ENCODE assay signal across 23 cellular contexts in genomic region chr7:78185149-78185745, GRCh38.
"Had no signal": no experiment of that assay in that cellular context is flagged by ENCODE, and none has a peak within 500 bp of the region (broad histone marks: within the 10 kb centered on the region; RNA-seq: fewer than 3 reads in every experiment).

No MANE protein-coding gene starts in this region.

- H3K4me1 ChIP-seq: gastroesophageal sphincter, left ventricle myocardium inferior, lower lobe of right lung, parathyroid adenoma, prostate gland, right lobe of liver, spleen, stomach had no signal

- H3K79me2 ChIP-seq: parathyroid adenoma had no signal

- H3K9me3 ChIP-seq: gastroesophageal sphincter, left ventricle myocardium inferior, lower lobe of right lung, prostate gland, right lobe of liver, spleen, stomach, thoracic aorta had no signal

- ATAC-seq: gastroesophageal sphincter; left cardiac atrium; lower lobe of right lung; natural killer cell treated with Interleukin-12 subunit alpha and Interleukin-12 subunit beta and Interleukin-15 and Interleukin-18, amount 100 ng/mL, for 72 hours; right lobe of liver had no signal

- H2AFZ ChIP-seq: parathyroid adenoma had no signal

- H3K4me3 ChIP-seq: coronary artery, gastroesophageal sphincter, left ventricle myocardium inferior, lower lobe of right lung, prostate gland, right lobe of liver, spleen, stomach, thoracic aorta had no signal

- H3K27me3 ChIP-seq: gastroesophageal sphincter, right lobe of liver, spleen had no signal

- DNase-seq: effector CD4-positive, alpha-beta T cell; endodermal cell; glutamatergic neuron; immature natural killer cell; kidney; left cardiac atrium; left ventricle myocardium inferior; lower lobe of right lung; occipital lobe; right lobe of liver; spleen; stimulated activated CD4-positive, alpha-beta T cell treated with anti-CD3 and anti-CD28 coated beads, Interleukin-2, amount 100 ng/mL, for 24 hours; stimulated activated naive CD4-positive, alpha-beta T cell; stomach; substantia nigra had no signal

- H3K27ac ChIP-seq: coronary artery, gastroesophageal sphincter, left ventricle myocardium inferior, lower lobe of right lung, parathyroid adenoma, prostate gland, right lobe of liver, spleen, stomach, thoracic aorta had no signal

- FAIRE-seq: endothelial cell of umbilical vein, urothelium cell line had no signal

- H3K9ac ChIP-seq: parathyroid adenoma had no signal

- H3K36me3 ChIP-seq: gastroesophageal sphincter, left ventricle myocardium inferior, lower lobe of right lung, prostate gland, right lobe of liver, spleen, stomach, thoracic aorta had no signal
